In the genomic region with DNA sequence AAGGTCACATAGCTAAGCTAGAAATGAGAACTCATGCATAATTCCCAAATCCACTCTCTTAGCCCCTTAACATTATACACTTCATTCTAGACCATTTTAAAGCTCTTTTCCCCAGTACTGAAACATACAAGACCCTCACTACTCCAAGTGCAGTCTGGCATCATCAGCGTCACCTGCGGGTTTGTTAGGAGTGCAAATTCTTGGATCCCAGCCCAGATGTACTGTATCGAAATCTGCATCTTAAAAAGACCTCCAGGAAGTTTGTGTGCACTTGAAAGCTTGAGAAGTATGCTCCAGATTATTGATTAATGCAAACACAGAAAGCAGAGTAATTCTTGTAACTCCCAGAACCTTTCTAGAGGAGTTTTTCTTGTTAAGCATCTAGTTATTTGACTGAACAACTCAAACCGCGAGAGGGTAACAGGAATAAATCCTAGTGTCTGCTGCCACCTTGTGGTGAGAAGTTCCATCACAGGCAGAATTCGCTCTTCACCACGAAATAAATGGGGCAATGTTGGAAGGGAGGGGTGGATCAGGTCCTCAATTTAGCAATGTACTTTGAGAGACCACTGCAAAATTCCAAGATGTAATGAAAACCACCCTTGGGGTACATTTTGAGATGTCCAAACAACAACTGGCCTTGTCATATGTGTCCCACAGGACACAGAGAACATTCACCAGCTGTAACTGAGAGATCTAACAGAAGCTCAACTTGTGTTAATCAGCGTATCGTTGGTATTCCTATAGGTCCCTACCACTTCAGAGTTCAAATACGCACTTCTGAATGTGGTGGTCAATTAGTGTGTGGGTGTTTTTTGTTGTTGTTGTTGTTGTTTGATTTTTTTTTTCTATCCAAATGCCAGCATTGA, we compare ENCODE assay signal across 9 cellular contexts. TPM values are rescaled to one million over a fixed set of nuclear protein-coding genes. Genes with fewer than 3 reads are reported as not detected.
DNase-seq lines count a peak whose midpoint lies in the region; ATAC-seq and TF ChIP-seq lines count a peak whose summit lies in the region.
"Had no signal": no experiment of that assay in that cellular context is flagged by ENCODE, and none has a peak within 500 bp of the region (broad histone marks: within the 10 kb centered on the region; RNA-seq: fewer than 3 reads in every experiment).

No MANE protein-coding gene starts in this region.

- peaks cover 0 to 2% (median 0%) of the 10 kb centered on the region in 3 donors for H3K36me3 Mint-ChIP-seq in CD8-positive, alpha-beta memory T cell

- no peaks in the 10 kb centered on the region for H3K27me3 Mint-ChIP-seq in CD8-positive, alpha-beta memory T cell

- peak; percentile 87 for TF ChIP-seq CTCF in psoas muscle (IDR thresholded peaks at IDR 0.05)

- intact Hi-C loops in psoas muscle (cut with DNase I), result loop anchor here (1.0 to 10.0 kb wide), 4 partner anchors 467 to 1201 kb away; no protein-coding TSS in a partner anchor

- DNase-seq in CD8-positive, alpha-beta memory T cell, result peak; percentile 26 to 58 (median 36)
- DNase-seq in Jurkat, Clone E6-1 (ENCODE audit: low read depth, low spot score), result peak; percentile 40
- peak; percentile 89 for DNase-seq in SIG-M5 treated with dmso at 0.1 percent for 504 hours (lab: John Stamatoyannopoulos, UW; ENCODE audit: unreplicated experiment)
- DNase-seq in activated naive CD4-positive, alpha-beta T cell treated with Interleukin-2 at 50 U/mL for 16 hours, result peak; percentile 58
- DNase-seq in globus pallidus (ENCODE audit: low spot score), result peak; percentile 52
- peak in 1 of 2 donors; percentile 30 for DNase-seq in psoas muscle
- no peak for DNase-seq in GF-D8 (lab: John Stamatoyannopoulos, UW)

- no peaks in the 10 kb centered on the region for H3K4me1 ChIP-seq in CD8-positive, alpha-beta memory T cell (ENCODE audit: insufficient read depth, low read length)
- H3K4me1 ChIP-seq in psoas muscle, result no peaks in the 10 kb centered on the region

- H3K4me3 ChIP-seq in CD8-positive, alpha-beta memory T cell (ENCODE audit: low read length), result no peak overlapping the region
- no peak overlapping the region for H3K4me3 ChIP-seq in Jurkat, Clone E6-1 (ENCODE audit: low read length)
- H3K4me3 ChIP-seq in psoas muscle, result no peak overlapping the region

- no peaks in the 10 kb centered on the region for H3K9me3 Mint-ChIP-seq in CD8-positive, alpha-beta memory T cell

- POLR2A ChIA-PET in CD8-positive, alpha-beta memory T cell (lab: Charles Lee), result no interaction called here

- no peaks in the 10 kb centered on the region for H3K9me3 ChIP-seq in CD8-positive, alpha-beta memory T cell (ENCODE audit: low read length)
- no peaks in the 10 kb centered on the region for H3K9me3 ChIP-seq in psoas muscle

- no peaks in the 10 kb centered on the region for H3K27me3 ChIP-seq in CD8-positive, alpha-beta memory T cell (ENCODE audit: insufficient read depth, low read length, poor library complexity, severe bottlenecking)
- H3K27me3 ChIP-seq in psoas muscle (ENCODE audit: insufficient read depth in 3 of 3, low read length in 2 of 3), result no peaks in the 10 kb centered on the region

- no peak overlapping the region for H3K4me3 Mint-ChIP-seq in CD8-positive, alpha-beta memory T cell

- no peak overlapping the region for H3K27ac ChIP-seq in CD8-positive, alpha-beta memory T cell (ENCODE audit: low read depth, low read length)
- H3K27ac ChIP-seq in psoas muscle, result no peak overlapping the region

- H3K27ac Mint-ChIP-seq in CD8-positive, alpha-beta memory T cell, result no peak overlapping the region

- H3K36me3 ChIP-seq in CD8-positive, alpha-beta memory T cell (ENCODE audit: insufficient read depth, low read length), result no peaks in the 10 kb centered on the region
- peaks cover 0 to 2% of the 10 kb centered on the region in 2 donors for H3K36me3 ChIP-seq in psoas muscle (ENCODE audit: insufficient read depth in 1 of 2, low read depth in 1 of 2)

- ATAC-seq in GM19455 (IDR thresholded peaks at IDR 0.05; ENCODE audit: unreplicated experiment) (peak; percentile 73), psoas muscle (peak; percentile 56 to 82 (median 63))

- peaks cover 3 to 11% (median 5%) of the 10 kb centered on the region in 3 donors for H3K4me1 Mint-ChIP-seq in CD8-positive, alpha-beta memory T cell

- WGBS in psoas muscle, 3 donors, result 22 to 25% (median 23%) methylated on average over 10 of the region's 10 CpGs

- CTCF ChIA-PET in CD8-positive, alpha-beta memory T cell (lab: Charles Lee), result interaction anchor here (0.6 to 2.3 kb wide), 8 partner anchors 10 to 466 kb away, joined by 3 to 7 read pairs (median 4); no protein-coding TSS in a partner anchor

RNA-seq across cellular contexts. Expression of a gene that starts 0.6 kb away (rescaled TPM):
- total RNA-seq in CD8-positive, alpha-beta memory T cell, result not detected
- not detected for polyA plus RNA-seq in CD8-positive, alpha-beta memory T cell
- not detected for polyA plus RNA-seq in Jurkat, Clone E6-1 (2012; ENCODE audit: insufficient read depth, insufficient read length)
- not detected for total RNA-seq in psoas muscle
- under 1 TPM in 1 of 3 donors, not detected in 2; 0.08 TPM for polyA plus RNA-seq in psoas muscle
- polyA plus RNA-seq: adipose tissue had no signal

RNA-seq across cellular contexts. Expression of a gene that starts 45.1 kb away (rescaled TPM):
- total RNA-seq in CD8-positive, alpha-beta memory T cell, result 10 to 100 TPM; 85.5 to 93.2 TPM
- polyA plus RNA-seq in CD8-positive, alpha-beta memory T cell, result 96.2 TPM
- polyA plus RNA-seq in Jurkat, Clone E6-1 (2012; ENCODE audit: insufficient read depth, insufficient read length), result 145 TPM
- total RNA-seq in psoas muscle, result 10 to 100 TPM; 61.0 to 90.8 (median 75.1) TPM
- 100 to 1,000 TPM in 1 of 3 donors, 10 to 100 TPM in 2; 63.0 to 102 (median 90.1) TPM for polyA plus RNA-seq in psoas muscle

RNA-seq across cellular contexts. Expression of a gene that starts 45.2 kb away (rescaled TPM):
- 10 to 100 TPM; 33.9 to 34.6 TPM for total RNA-seq in CD8-positive, alpha-beta memory T cell
- polyA plus RNA-seq in CD8-positive, alpha-beta memory T cell, result 14.1 TPM
- polyA plus RNA-seq in Jurkat, Clone E6-1 (2012; ENCODE audit: insufficient read depth, insufficient read length), result 12.5 TPM
- total RNA-seq in psoas muscle, result 10 to 100 TPM; 16.2 to 27.2 (median 21.6) TPM
- 1 to 10 TPM; 2.4 to 6.9 (median 3.9) TPM for polyA plus RNA-seq in psoas muscle
